ENCODE assay signal across 9 cellular contexts in genomic region chr9:87337335-87338074, GRCh38.
DNase-seq lines count a peak whose midpoint lies in the region; FAIRE-seq and TF ChIP-seq lines count a peak whose summit lies in the region.
"Had no signal": no experiment of that assay in that cellular context is flagged by ENCODE, and none has a peak within 500 bp of the region (broad histone marks: within the 10 kb centered on the region; RNA-seq: fewer than 3 reads in every experiment).

No MANE protein-coding gene starts in this region.

- H2BK12ac ChIP-seq in neuronal stem cell (ENCODE audit: low read length): no peak overlapping the region

- H3K23ac ChIP-seq in neuronal stem cell (ENCODE audit: low read depth, low read length, poor library complexity): no peak overlapping the region

- intact Hi-C loops in OCI-LY7 (cut with micrococcal nuclease; ENCODE audit: unreplicated experiment): loop anchor here (1.0 to 2.0 kb wide), 2 partner anchors 219 to 326 kb away; no protein-coding TSS in a partner anchor

- no peaks in the 10 kb centered on the region for H3K9me2 ChIP-seq in OCI-LY7 (ENCODE audit: insufficient read depth, low read length)

- H3K4me1 ChIP-seq in OCI-LY7 (ENCODE audit: insufficient read depth, low read length, poor library complexity, severe bottlenecking) (no peaks in the 10 kb centered on the region), neuronal stem cell (ENCODE audit: control insufficient read depth in 2 of 2, insufficient read depth in 1 of 2, low read depth in 1 of 2, low read length in 2 of 2) (peaks cover 0 to 4% of the 10 kb centered on the region in 2 donors)

- CTCF ChIA-PET in OCI-LY7 (lab: Charles Lee; ENCODE audit: unreplicated experiment): interaction anchor here (1.1 kb wide), 1 partner anchor 325 kb away, joined by 3 read pairs; no protein-coding TSS in a partner anchor

- H2BK120ac ChIP-seq in neuronal stem cell (ENCODE audit: low read depth, low read length): no peak overlapping the region

- POLR2A ChIA-PET in OCI-LY7 (lab: Charles Lee): interaction anchor here (0.5 to 0.8 kb wide), 4 partner anchors 180 to 1868 kb away, joined by 3 read pairs; no protein-coding TSS in a partner anchor

- WGBS in neuronal stem cell (ENCODE audit: extremely low coverage in 2 of 2, insufficient read length in 2 of 2, insufficient replicate concordance in 1 of 2), 2 donors: no CpG with 5 or more reads among the region's 13 CpGs

- H3K79me1 ChIP-seq in neuronal stem cell (ENCODE audit: low read depth, low read length): no peaks in the 10 kb centered on the region

- H4K20me1 ChIP-seq in OCI-LY7 (ENCODE audit: insufficient read depth, low read length): no peaks in the 10 kb centered on the region

- no peak overlapping the region for H2BK15ac ChIP-seq in neuronal stem cell (ENCODE audit: low read length)

- FAIRE-seq in GM19239 (lab: Jason Lieb, UNC): no peak

- H3K36me3 ChIP-seq in OCI-LY7 (ENCODE audit: insufficient read depth, low read length): no peaks in the 10 kb centered on the region
- H3K36me3 ChIP-seq in neuronal stem cell (replicated peaks in 1 of 2; ENCODE audit: control insufficient read depth in 2 of 2, insufficient read depth in 2 of 2, low read length in 2 of 2): no peaks in the 10 kb centered on the region

- H3K18ac ChIP-seq in neuronal stem cell (ENCODE audit: low read length): no peak overlapping the region

- no TSS peak for BruUV-seq in OCI-LY7 (replicated peaks; lab: Mats Ljungman, UMichigan)

- H4K91ac ChIP-seq in neuronal stem cell (ENCODE audit: low read depth, low read length, poor library complexity): no peak overlapping the region

- no peak overlapping the region for H4K8ac ChIP-seq in neuronal stem cell (ENCODE audit: low read depth, low read length)

- H3K4me2 ChIP-seq in OCI-LY7 (ENCODE audit: low read length): peak overlapping the region; percentile 9; the same call in 1 of the 2 replicates
- H3K4me2 ChIP-seq in neuronal stem cell (ENCODE audit: insufficient read depth, low read length, poor library complexity, severe bottlenecking): peak overlapping the region; percentile 85

- no peak overlapping the region for H2BK5ac ChIP-seq in neuronal stem cell (ENCODE audit: low read length)

- DNase-seq in DMS153 treated with DMSO at 0.1 percent for 48 hours (lab: John Stamatoyannopoulos, UW; ENCODE audit: unreplicated experiment) (peak; percentile 35), OCI-LY7 (ENCODE audit: low spot score) (no peak), fibroblast of peridontal ligament (ENCODE audit: extremely low read depth) (peak; percentile 80), neuronal stem cell (ENCODE audit: low spot score) (peak; percentile 31), NAMALWA (ENCODE audit: low spot score) (no peak), NCI-H1436 treated with DMSO at 0.1 percent for 48 hours (lab: John Stamatoyannopoulos, UW) (no peak), GM19239 (ENCODE audit: insufficient read length, low spot score) (no peak), NCI-H1930 (lab: John Stamatoyannopoulos, UW) (no peak)

- peaks cover 0 to 18% (median 0%) of the 10 kb centered on the region in 3 experiments for H3K27me3 ChIP-seq in neuronal stem cell (ENCODE audit: control insufficient read depth in 3 of 3, insufficient read depth in 3 of 3, low read depth in 1 of 3, low read length in 3 of 3)

- H2AK5ac ChIP-seq in neuronal stem cell (ENCODE audit: low read depth, low read length): no peak overlapping the region

- no peak overlapping the region for H3K4ac ChIP-seq in neuronal stem cell (ENCODE audit: low read length)

- TF ChIP-seq CTCF in OCI-LY7 (conservative IDR thresholded peaks at IDR 0.05; ENCODE audit: low read length): no peak

- no peaks in the 10 kb centered on the region for H3K9me3 ChIP-seq in OCI-LY7 (ENCODE audit: low read length)
- no peaks in the 10 kb centered on the region for H3K9me3 ChIP-seq in neuronal stem cell (replicated peaks in 1 of 2; ENCODE audit: control insufficient read depth in 2 of 2, insufficient read depth in 1 of 2, low read depth in 1 of 2, low read length in 2 of 2)

- H3K14ac ChIP-seq in neuronal stem cell (ENCODE audit: low read length): no peak overlapping the region

- H2AFZ ChIP-seq in OCI-LY7 (ENCODE audit: low read length) (no peak overlapping the region), neuronal stem cell (ENCODE audit: low read length) (peak overlapping the region; percentile 19)

- H3K27ac ChIP-seq in OCI-LY7 (ENCODE audit: low read depth, low read length, poor library complexity, severe bottlenecking) (no peak overlapping the region), neuronal stem cell (replicated peaks; ENCODE audit: low read length) (no peak overlapping the region)
- H3K27ac ChIP-seq: HL-60 had no signal

- H3K9ac ChIP-seq in neuronal stem cell (ENCODE audit: low read depth, low read length, poor library complexity): no peak overlapping the region

- H3K4me3 ChIP-seq in OCI-LY7 (ENCODE audit: low read depth, low read length, poor library complexity, severe bottlenecking) (no peak overlapping the region), neuronal stem cell (ENCODE audit: low read length in 2 of 2) (peak overlapping the region in 1 of 2 donors; percentile 71)

- H3K79me2 ChIP-seq in OCI-LY7 (ENCODE audit: insufficient read depth, low read depth, low read length): no peaks in the 10 kb centered on the region

Comparison
In these comparisons a context has a peak if more than half of its experiments do, and no peak if none do; other contexts are left out.
1. DNase-seq: peak in DMS153 treated with DMSO at 0.1 percent for 48 hours (single experiment), fibroblast of peridontal ligament (single experiment) and neuronal stem cell (single experiment); none in OCI-LY7 (single experiment), NAMALWA (single experiment), NCI-H1436 treated with DMSO at 0.1 percent for 48 hours (single experiment), GM19239 (single experiment) and NCI-H1930 (0 of 2).